19 cellular contexts compared by ENCODE assay signal in the genomic region with DNA sequence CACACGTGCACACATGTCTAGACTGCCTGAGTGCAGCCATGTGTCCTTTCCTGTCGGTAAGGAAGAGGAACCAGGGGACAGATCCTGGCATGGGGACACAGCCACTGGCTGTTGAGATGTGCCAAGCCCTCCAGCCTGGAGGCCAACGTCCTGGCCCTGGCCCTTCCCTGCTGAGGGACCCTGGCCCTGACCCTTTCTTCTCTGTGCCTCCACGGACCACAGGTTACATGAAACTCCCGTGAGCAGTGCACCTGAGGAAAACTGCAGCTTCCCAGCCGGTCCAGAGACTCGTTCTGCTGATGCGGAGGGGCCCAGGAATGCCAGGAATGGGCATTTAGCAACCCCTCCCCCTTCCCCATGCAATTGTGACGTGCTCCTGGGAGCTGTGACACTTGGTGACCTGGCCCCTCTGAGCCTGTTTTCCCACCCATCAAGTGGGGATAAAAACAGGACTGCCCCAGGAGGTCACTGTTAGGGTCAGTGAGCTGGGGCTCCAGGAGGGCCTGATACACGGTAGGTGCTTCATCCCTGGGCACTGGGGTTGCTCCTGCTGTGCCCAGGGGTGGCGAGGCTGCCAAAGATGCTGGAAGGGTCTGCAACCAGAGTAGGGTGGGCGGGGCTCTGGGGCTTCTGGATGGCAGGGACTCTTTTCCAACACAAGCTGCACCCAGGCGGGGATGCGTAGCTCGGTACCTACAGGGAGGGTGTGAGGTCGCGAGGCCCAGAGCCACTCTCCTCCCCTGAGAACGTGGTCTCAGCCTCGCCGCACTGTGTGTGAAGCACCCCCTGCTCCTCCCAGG.
DNase-seq lines count a peak whose midpoint lies in the region; TF ChIP-seq lines count a peak whose summit lies in the region.
"Had no signal": no experiment of that assay in that cellular context is flagged by ENCODE, and none has a peak within 500 bp of the region (broad histone marks: within the 10 kb centered on the region; RNA-seq: fewer than 3 reads in every experiment).

No MANE protein-coding gene starts in this region.

- H3K27ac ChIP-seq in BLaER1 (no peak overlapping the region), H9 (ENCODE audit: insufficient read length, low read depth, low read length) (no peak overlapping the region), mammary epithelial cell (ENCODE audit: insufficient read depth, low read depth, low read length) (no peak overlapping the region), esophagus squamous epithelium (no peak overlapping the region)
- H3K27ac ChIP-seq: dorsolateral prefrontal cortex, esophagus muscularis mucosa, right atrium auricular region, SJSA1 had no signal

- no peak overlapping the region for H3K4ac ChIP-seq in H9 (ENCODE audit: low read depth, low read length)

- peaks cover 0 to 10% of the 10 kb centered on the region in 2 experiments; a peak in 2 of 5 replicates for H3K9me3 Mint-ChIP-seq in H9
- no peaks in the 10 kb centered on the region for H3K9me3 Mint-ChIP-seq in dendritic cell treated with granulocyte-macrophage colony-stimulating factor and Interleukin-4, amounts not matched to agents 40 ng/mL and 50 ng/mL, for 4 days
- H3K9me3 Mint-ChIP-seq in nephron progenitor cell = peaks cover 10% of the 10 kb centered on the region
- H3K9me3 Mint-ChIP-seq in activated T-helper 2 cell treated with anti-CD3 and anti-CD28 coated beads, Interferon-gamma antibody, Interleukin-2, Interleukin-4, amounts not matched to agents 10 μg/mL and 5 μg/mL and 100 μg/mL, durations not matched to agents 14 hours and 24 hours and 36 hours = no peaks in the 10 kb centered on the region
- H3K9me3 Mint-ChIP-seq: activated T-cell treated with anti-CD3 and anti-CD28 coated beads, Interleukin-2, amount 50 U/mL, for 72 hours had no signal

- no peaks in the 10 kb centered on the region for H3K79me2 ChIP-seq in H9 (ENCODE audit: insufficient read depth, low read length)
- H3K79me2 ChIP-seq in mammary epithelial cell (ENCODE audit: insufficient read depth, low read length) = no peaks in the 10 kb centered on the region

- no peak overlapping the region for H3K4me3 Mint-ChIP-seq in H9
- no peak overlapping the region for H3K4me3 Mint-ChIP-seq in dendritic cell treated with granulocyte-macrophage colony-stimulating factor and Interleukin-4, amounts not matched to agents 40 ng/mL and 50 ng/mL, for 4 days
- H3K4me3 Mint-ChIP-seq in nephron progenitor cell = peak overlapping the region; percentile 54
- H3K4me3 Mint-ChIP-seq in activated T-helper 2 cell treated with anti-CD3 and anti-CD28 coated beads, Interferon-gamma antibody, Interleukin-2, Interleukin-4, amounts not matched to agents 10 μg/mL and 5 μg/mL and 100 μg/mL, durations not matched to agents 14 hours and 24 hours and 36 hours (ENCODE audit: low read depth) = no peak overlapping the region
- H3K4me3 Mint-ChIP-seq: activated B cell treated with CpG ODN at 0.5 μM for 24 hours; activated naive CD8-positive, alpha-beta T cell; activated T-cell treated with anti-CD3 and anti-CD28 coated beads, Interleukin-2, amount 50 U/mL, for 72 hours had no signal

- no peak overlapping the region for H4K5ac ChIP-seq in H9 (ENCODE audit: insufficient read length, low read depth, low read length)

- intact Hi-C loops in dendritic cell treated with granulocyte-macrophage colony-stimulating factor and Interleukin-4, amounts not matched to agents 40 ng/mL and 50 ng/mL, for 4 days (cut with micrococcal nuclease) = no loop called here
- intact Hi-C loops in mammary epithelial cell (cut with micrococcal nuclease) (no loop called here), esophagus squamous epithelium (cut with DNase I) (no loop called here)
- intact Hi-C loops in activated T-helper 2 cell treated with anti-CD3 and anti-CD28 coated beads, Interferon-gamma antibody, Interleukin-2, Interleukin-4, amounts not matched to agents 10 μg/mL and 5 μg/mL and 100 μg/mL, durations not matched to agents 14 hours and 24 hours and 36 hours (cut with micrococcal nuclease) = no loop called here

- WGBS in H9 (ENCODE audit: extremely low coverage, insufficient read length, low lambda C conversion rate) = no CpG with 5 or more reads among the region's 20 CpGs
- WGBS in mammary epithelial cell (ENCODE audit: low coverage, missing lambda C conversion rate) = 64% methylated on average over 10 of the region's 20 CpGs
- 68 to 76% methylated on average over 3 to 10 of the region's 20 CpGs for WGBS in esophagus squamous epithelium, 2 donors

- H3K4me2 ChIP-seq in BLaER1 (peak overlapping the region; percentile 46), H9 (ENCODE audit: insufficient read depth, insufficient read length, low read length) (no peak overlapping the region), mammary epithelial cell (ENCODE audit: insufficient read depth, low read depth, low read length) (no peak overlapping the region)

- H2AK5ac ChIP-seq in H9 (ENCODE audit: insufficient read length, low read length) = no peak overlapping the region

- H3K4me1 ChIP-seq in BLaER1 (peaks cover 93% of the 10 kb centered on the region), H9 (ENCODE audit: insufficient read depth, low read length) (no peaks in the 10 kb centered on the region), mammary epithelial cell (ENCODE audit: insufficient read depth, low read length) (peaks cover 25% of the 10 kb centered on the region), esophagus squamous epithelium (peaks cover 24 to 42% (median 26%) of the 10 kb centered on the region in 3 donors)

- H4K20me1 ChIP-seq in BLaER1 (no peaks in the 10 kb centered on the region), H9 (ENCODE audit: control insufficient read depth, insufficient read depth, insufficient read length) (no peaks in the 10 kb centered on the region), mammary epithelial cell (ENCODE audit: insufficient read depth, low read length) (no peaks in the 10 kb centered on the region)

- dilution Hi-C loops in mammary epithelial cell (cut with HindIII; ENCODE audit: low sequenced_read_pairs) = loop anchor here (5.0 kb wide), 3 partner anchors 37 to 153 kb away; a partner anchor contains a TSS

- peak overlapping the region; percentile 41 for H3K14ac ChIP-seq in H9 (ENCODE audit: insufficient read depth, low read length)

- H3K4me3 ChIP-seq in BLaER1 (no peak overlapping the region), mammary epithelial cell (replicated peaks in 1 of 3; ENCODE audit: insufficient read depth in 1 of 3, low read depth in 2 of 3, low read length in 3 of 3) (no peak overlapping the region), esophagus squamous epithelium (no peak overlapping the region)
- H3K4me3 ChIP-seq: dorsolateral prefrontal cortex, esophagus muscularis mucosa, mucosa of descending colon, right atrium auricular region, SJSA1 had no signal

- H3K9ac ChIP-seq in BLaER1 = no peak overlapping the region
- no peak overlapping the region for H3K9ac ChIP-seq in H9 (ENCODE audit: extremely low read depth, insufficient read length, low read length)
- H3K9ac ChIP-seq in mammary epithelial cell (ENCODE audit: insufficient read depth, low read length) = no peak overlapping the region

- H3K9me3 ChIP-seq in BLaER1 (peaks cover under 1% of the 10 kb centered on the region), H9 (ENCODE audit: control insufficient read depth, low read depth, low read length) (no peaks in the 10 kb centered on the region), mammary epithelial cell (replicated peaks; ENCODE audit: insufficient read depth, low read length) (no peaks in the 10 kb centered on the region), esophagus squamous epithelium (no peaks in the 10 kb centered on the region)
- H3K9me3 ChIP-seq: esophagus muscularis mucosa, mucosa of descending colon, right atrium auricular region, SJSA1 had no signal

- H3K23ac ChIP-seq in H9 (ENCODE audit: insufficient read length, low read depth, low read length) = no peak overlapping the region

- peak overlapping the region; percentile 79 for H2BK12ac ChIP-seq in H9 (ENCODE audit: insufficient read length, low read depth, low read length)

- H3K18ac ChIP-seq in H9 (ENCODE audit: insufficient read length, low read depth, low read length) = peak overlapping the region; percentile 45

- no peak overlapping the region for H2BK5ac ChIP-seq in H9 (ENCODE audit: insufficient read length, low read length)

- peaks cover 50 to 65% of the 10 kb centered on the region in 2 experiments for H3K4me1 Mint-ChIP-seq in H9
- H3K4me1 Mint-ChIP-seq in dendritic cell treated with granulocyte-macrophage colony-stimulating factor and Interleukin-4, amounts not matched to agents 40 ng/mL and 50 ng/mL, for 4 days (ENCODE audit: low read depth) = peaks cover 72% of the 10 kb centered on the region
- peaks cover 94% of the 10 kb centered on the region for H3K4me1 Mint-ChIP-seq in nephron progenitor cell
- peaks cover 18% of the 10 kb centered on the region for H3K4me1 Mint-ChIP-seq in activated T-helper 2 cell treated with anti-CD3 and anti-CD28 coated beads, Interferon-gamma antibody, Interleukin-2, Interleukin-4, amounts not matched to agents 10 μg/mL and 5 μg/mL and 100 μg/mL, durations not matched to agents 14 hours and 24 hours and 36 hours (ENCODE audit: low read depth)
- H3K4me1 Mint-ChIP-seq: activated B cell treated with CpG ODN at 0.5 μM for 24 hours had no signal

- H4K91ac ChIP-seq in H9 (ENCODE audit: insufficient read length, low read depth, low read length) = no peak overlapping the region

- H3T11ph ChIP-seq in H9 (ENCODE audit: low read length) = no peak overlapping the region

- H2BK15ac ChIP-seq in H9 (ENCODE audit: low read depth, low read length) = no peak overlapping the region

- H3K79me1 ChIP-seq in H9 (ENCODE audit: insufficient read depth, low read depth, low read length, poor library complexity, severe bottlenecking) = no peaks in the 10 kb centered on the region

- H3K27ac Mint-ChIP-seq in H9 (peak overlapping the region in 1 of 3 experiments; percentile 22; a peak in 1 of 7 replicates), nephron progenitor cell (peak overlapping the region; percentile 71)
- H3K27ac Mint-ChIP-seq in dendritic cell treated with granulocyte-macrophage colony-stimulating factor and Interleukin-4, amounts not matched to agents 40 ng/mL and 50 ng/mL, for 4 days = peak overlapping the region; percentile 39
- no peak overlapping the region for H3K27ac Mint-ChIP-seq in activated T-helper 2 cell treated with anti-CD3 and anti-CD28 coated beads, Interferon-gamma antibody, Interleukin-2, Interleukin-4, amounts not matched to agents 10 μg/mL and 5 μg/mL and 100 μg/mL, durations not matched to agents 14 hours and 24 hours and 36 hours
- H3K27ac Mint-ChIP-seq: activated B cell treated with CpG ODN at 0.5 μM for 24 hours; activated T-cell treated with anti-CD3 and anti-CD28 coated beads, Interleukin-2, amount 50 U/mL, for 72 hours had no signal

- H3K27me3 Mint-ChIP-seq in H9 (ENCODE audit: low read depth) = peaks cover 28% of the 10 kb centered on the region
- peaks cover 8% of the 10 kb centered on the region for H3K27me3 Mint-ChIP-seq in dendritic cell treated with granulocyte-macrophage colony-stimulating factor and Interleukin-4, amounts not matched to agents 40 ng/mL and 50 ng/mL, for 4 days
- peaks cover 3% of the 10 kb centered on the region for H3K27me3 Mint-ChIP-seq in nephron progenitor cell (ENCODE audit: low read depth, poor library complexity)
- H3K27me3 Mint-ChIP-seq in activated T-helper 2 cell treated with anti-CD3 and anti-CD28 coated beads, Interferon-gamma antibody, Interleukin-2, Interleukin-4, amounts not matched to agents 10 μg/mL and 5 μg/mL and 100 μg/mL, durations not matched to agents 14 hours and 24 hours and 36 hours (ENCODE audit: low read depth) = peaks cover 1% of the 10 kb centered on the region
- H3K27me3 Mint-ChIP-seq: activated naive CD8-positive, alpha-beta T cell had no signal

- H2AFZ ChIP-seq in H9 (ENCODE audit: low read length) = no peak overlapping the region
- no peak overlapping the region for H2AFZ ChIP-seq in mammary epithelial cell (ENCODE audit: low read depth, low read length)

- no peak overlapping the region for H4K8ac ChIP-seq in H9 (replicated peaks; ENCODE audit: insufficient read length, low read depth, low read length)

- TF ChIP-seq POLR2A in esophagus squamous epithelium (IDR thresholded peaks at IDR 0.05) = no peak

- no peak overlapping the region for H2BK20ac ChIP-seq in H9 (ENCODE audit: low read depth, low read length, poor library complexity, severe bottlenecking)

- peak; percentile 69 for DNase-seq in H9
- DNase-seq in nephron progenitor cell = peak; percentile 64
- DNase-seq in GM03348 (ENCODE audit: low spot score) = no peak
- no peak for DNase-seq in mammary epithelial cell
- DNase-seq in activated T-helper 2 cell treated with anti-CD3 and anti-CD28 coated beads, Interferon-gamma antibody, Interleukin-2, Interleukin-4, amounts not matched to agents 10 μg/mL and 5 μg/mL and 100 μg/mL, durations not matched to agents 14 hours and 24 hours and 36 hours (ENCODE audit: low spot score) = no peak
- DNase-seq in esophagus squamous epithelium (lab: John Stamatoyannopoulos, UW) = no peak
- DNase-seq: activated B cell treated with CpG ODN at 0.5 μM for 24 hours; activated T-cell treated with anti-CD3 and anti-CD28 coated beads, Interleukin-2, amount 50 U/mL, for 72 hours; dorsolateral prefrontal cortex; left colon; NCI-H748 treated with DMSO at 0.1 percent for 48 hours; nucleus accumbens had no signal

- H3K36me3 ChIP-seq in BLaER1 = no peaks in the 10 kb centered on the region
- H3K36me3 ChIP-seq in mammary epithelial cell (ENCODE audit: insufficient read depth, low read length) = no peaks in the 10 kb centered on the region
- no peaks in the 10 kb centered on the region for H3K36me3 ChIP-seq in esophagus squamous epithelium
- H3K36me3 ChIP-seq: esophagus muscularis mucosa, right atrium auricular region, SJSA1 had no signal

- CTCF ChIA-PET in mammary epithelial cell (lab: Charles Lee; ENCODE audit: low non-redundant PET) = no interaction called here

- in situ Hi-C loops in mammary epithelial cell (cut with MboI; ENCODE audit: low sequenced_read_pairs in 2 of 2) = no loop called here

- no peak overlapping the region for H2BK120ac ChIP-seq in H9 (ENCODE audit: low read depth, low read length, poor library complexity, severe bottlenecking)

- H3K36me3 Mint-ChIP-seq in H9 (ENCODE audit: insufficient read depth in 1 of 3, low read depth in 3 of 3) = peaks cover 0 to 3% (median 0%) of the 10 kb centered on the region in 3 experiments; a peak in 1 of 7 replicates
- no peaks in the 10 kb centered on the region for H3K36me3 Mint-ChIP-seq in dendritic cell treated with granulocyte-macrophage colony-stimulating factor and Interleukin-4, amounts not matched to agents 40 ng/mL and 50 ng/mL, for 4 days (ENCODE audit: low read depth)
- no peaks in the 10 kb centered on the region for H3K36me3 Mint-ChIP-seq in nephron progenitor cell (ENCODE audit: low read depth)
- no peaks in the 10 kb centered on the region for H3K36me3 Mint-ChIP-seq in activated T-helper 2 cell treated with anti-CD3 and anti-CD28 coated beads, Interferon-gamma antibody, Interleukin-2, Interleukin-4, amounts not matched to agents 10 μg/mL and 5 μg/mL and 100 μg/mL, durations not matched to agents 14 hours and 24 hours and 36 hours (ENCODE audit: low read depth)
- H3K36me3 Mint-ChIP-seq: activated naive CD8-positive, alpha-beta T cell had no signal

- no peak for TF ChIP-seq CTCF in H9 (conservative IDR thresholded peaks at IDR 0.05)
- no peak for TF ChIP-seq CTCF in nephron progenitor cell (IDR thresholded peaks at IDR 0.05)
- no peak for TF ChIP-seq CTCF in mammary epithelial cell (conservative IDR thresholded peaks at IDR 0.05 in 1 of 2, IDR thresholded peaks at IDR 0.05 in 1 of 2; ENCODE audit: extremely low read depth in 1 of 2, insufficient read depth in 1 of 2, low read depth in 1 of 2, low read length in 2 of 2)
- no peak for TF ChIP-seq CTCF in esophagus squamous epithelium (IDR thresholded peaks at IDR 0.05)

- BruUV-seq in mammary epithelial cell (replicated peaks; lab: Mats Ljungman, UMichigan) = no TSS peak

- no peaks in the 10 kb centered on the region for H3K23me2 ChIP-seq in H9 (ENCODE audit: insufficient read length, low read depth, low read length, poor library complexity, severe bottlenecking)

- H3K27me3 ChIP-seq in BLaER1 (no peaks in the 10 kb centered on the region), H9 (ENCODE audit: insufficient read depth, low read length) (no peaks in the 10 kb centered on the region; the same call in 1 of the 2 replicates), mammary epithelial cell (ENCODE audit: insufficient read depth, low read length) (no peaks in the 10 kb centered on the region), esophagus squamous epithelium (no peaks in the 10 kb centered on the region)
- H3K27me3 ChIP-seq: dorsolateral prefrontal cortex, esophagus muscularis mucosa, right atrium auricular region, SJSA1 had no signal

- H3K56ac ChIP-seq in H9 (ENCODE audit: insufficient read length, low read depth, low read length) = no peak overlapping the region

Comparison
In these comparisons a context has a peak if more than half of its experiments do, and no peak if none do; other contexts are left out.
1. DNase-seq: peak in H9 (single experiment) and nephron progenitor cell (single experiment); none in GM03348 (single experiment), mammary epithelial cell (single experiment), activated T-helper 2 cell treated with anti-CD3 and anti-CD28 coated beads, Interferon-gamma antibody, Interleukin-2, Interleukin-4, amounts not matched to agents 10 μg/mL and 5 μg/mL and 100 μg/mL, durations not matched to agents 14 hours and 24 hours and 36 hours (single experiment) and esophagus squamous epithelium (single experiment).